In genomic region chr9:71963471-71963996, GRCh38 we compare ENCODE assay signal across 4 cellular contexts. TPM values are rescaled to one million over a fixed set of nuclear protein-coding genes. Genes with fewer than 3 reads are reported as not detected.
A peak's percentile ranks its signal among the peaks of the same experiment; 100 is the strongest.
DNase-seq lines count a peak whose midpoint lies in the region; FAIRE-seq and TF ChIP-seq lines count a peak whose summit lies in the region.
"Not testable (repeated sequence)": the region's sequence is repeated elsewhere in the genome, so short reads cannot be mapped to it uniquely, and the experiment has no call there.

No MANE protein-coding gene starts in this region.

- not testable (repeated sequence) for H3K14ac ChIP-seq in H1 (ENCODE audit: insufficient read length)

- H3K36me3 ChIP-seq in Loucy (ENCODE audit: insufficient read depth, low read length); H1 (ENCODE audit: control insufficient read depth in 2 of 4, insufficient read depth in 4 of 4, low read length in 3 of 4); testis (ENCODE audit: low read depth, missing control alignments): not testable (repeated sequence)

- H4K20me1 ChIP-seq in Loucy (ENCODE audit: insufficient read depth, low read length, poor library complexity, severe bottlenecking); H1 (replicated peaks in 1 of 2; ENCODE audit: control insufficient read depth in 1 of 2, insufficient read depth in 2 of 2, low read length in 2 of 2): not testable (repeated sequence)

- H4K8ac ChIP-seq in H1 (ENCODE audit: extremely low read depth, insufficient read depth, low read length): not testable (repeated sequence)

- not testable (repeated sequence) for H3K18ac ChIP-seq in H1 (ENCODE audit: extremely low read depth, low read length)

- FAIRE-seq in H1 (lab: Jason Lieb, UNC): not testable (repeated sequence)

- H2BK20ac ChIP-seq in H1 (ENCODE audit: low read length): not testable (repeated sequence)

- H2BK15ac ChIP-seq in H1 (ENCODE audit: low read length): not testable (repeated sequence)

- TF ChIP-seq RAD21 in H1 (IDR thresholded peaks at IDR 0.05 in 1 of 2, conservative IDR thresholded peaks at IDR 0.05 in 1 of 2; ENCODE audit: low read depth in 2 of 2, low read length in 2 of 2): not testable (repeated sequence)

- POLR2A ChIA-PET in H1 (lab: Charles Lee; ENCODE audit: partially characterized antibody): interaction anchor here (1.0 to 1.6 kb wide), 3 partner anchors 14 to 62 kb away, joined by 3 read pairs; no protein-coding TSS in a partner anchor

- not testable (repeated sequence) for H3K56ac ChIP-seq in H1 (replicated peaks; ENCODE audit: insufficient read length, low read depth, low read length)

- not testable (repeated sequence) for H3K79me1 ChIP-seq in H1 (ENCODE audit: low read depth, low read length)

- not testable (repeated sequence) for H3K27me3 ChIP-seq in Loucy (ENCODE audit: insufficient read depth, low read length, poor library complexity, severe bottlenecking); H1 (replicated peaks in 1 of 4; ENCODE audit: control insufficient read depth in 3 of 4, extremely low read depth in 1 of 4, insufficient read depth in 3 of 4, low read length in 3 of 4); testis

- intact Hi-C loops in testis (cut with DNase I; ENCODE audit: low total_unique reads): not testable (repeated sequence)

- peak overlapping the region; percentile 51 for H3K27ac ChIP-seq in C4-2B
- H3K27ac ChIP-seq in H1 (ENCODE audit: low read depth, low read length); testis: not testable (repeated sequence)

- not testable (repeated sequence) for H4K5ac ChIP-seq in H1 (ENCODE audit: insufficient read length, low read depth, low read length)

- not testable (repeated sequence) for H2AK5ac ChIP-seq in H1 (ENCODE audit: low read depth, low read length)

- not testable (repeated sequence) for H3K9me2 ChIP-seq in Loucy (replicated peaks; ENCODE audit: low read depth, low read length)

- DNase-seq in H1 (ENCODE audit: low read depth in 1 of 2, low spot score in 2 of 2); testis: not testable (repeated sequence)

- TF ChIP-seq POLR2A in H1 (IDR thresholded peaks at IDR 0.05; ENCODE audit: control extremely low read depth in 1 of 2, low read depth in 2 of 2, low read length in 2 of 2); testis (IDR thresholded peaks at IDR 0.05): not testable (repeated sequence)

- WGBS in H1 (ENCODE audit: extremely low coverage in 1 of 2, insufficient coverage in 1 of 2, insufficient read length in 1 of 2, insufficient replicate concordance in 2 of 2, low coverage in 1 of 2, low lambda C conversion rate in 2 of 2, missing lambda C conversion rate in 1 of 2), 2 experiments: 85% methylated on average over 24 of the region's 29 CpGs; no CpG with 5 or more reads in 1 of the 2 experiments
- WGBS in testis, 2 donors: 74% methylated on average over 29 of the region's 29 CpGs; no CpG with 5 or more reads in 1 of the 2 donors

- not testable (repeated sequence) for TF ChIP-seq CTCF in C4-2B (conservative IDR thresholded peaks at IDR 0.05); Loucy (conservative IDR thresholded peaks at IDR 0.05; ENCODE audit: low read length); H1 (IDR thresholded peaks at IDR 0.05; ENCODE audit: control extremely low read depth in 1 of 3, insufficient read depth in 1 of 3, low read depth in 1 of 3, low read length in 3 of 3); testis (IDR thresholded peaks at IDR 0.05)

- not testable (repeated sequence) for H4K91ac ChIP-seq in H1 (replicated peaks; ENCODE audit: insufficient read length, low read length)

- not testable (repeated sequence) for H3K23ac ChIP-seq in H1 (ENCODE audit: insufficient read length)

- H2AFZ ChIP-seq in Loucy (ENCODE audit: low read length); H1 (ENCODE audit: low read length): not testable (repeated sequence)

- peak overlapping the region; percentile 50; the same call in 1 of the 2 replicates for H2BK12ac ChIP-seq in H1 (ENCODE audit: low read depth, low read length)

- H2BK5ac ChIP-seq in H1 (ENCODE audit: low read depth, low read length): not testable (repeated sequence)

- H2BK120ac ChIP-seq in H1 (replicated peaks; ENCODE audit: low read depth, low read length): not testable (repeated sequence)

- not testable (repeated sequence) for H3K23me2 ChIP-seq in H1 (ENCODE audit: low read depth, low read length)

- H3K4me2 ChIP-seq in Loucy (ENCODE audit: low read depth, low read length, poor library complexity, severe bottlenecking): peak overlapping the region; percentile 41
- not testable (repeated sequence) for H3K4me2 ChIP-seq in H1 (ENCODE audit: insufficient read depth in 1 of 2, low read depth in 2 of 2, low read length in 2 of 2)

- CTCF ChIA-PET in H1 (lab: Charles Lee; ENCODE audit: partially characterized antibody): interaction anchor here (1.0 kb wide), 2 partner anchors 9 to 50 kb away, joined by 3 to 4 read pairs; no protein-coding TSS in a partner anchor

- H3K4ac ChIP-seq in H1 (replicated peaks; ENCODE audit: insufficient read length, low read depth, low read length): not testable (repeated sequence)

- H3K9ac ChIP-seq in Loucy (ENCODE audit: low read depth, low read length, poor library complexity, severe bottlenecking); H1 (replicated peaks in 1 of 4; ENCODE audit: extremely low read depth in 1 of 4, low read depth in 3 of 4, low read length in 3 of 4): not testable (repeated sequence)

- TF ChIP-seq EP300 in H1 (IDR thresholded peaks at IDR 0.05; ENCODE audit: borderline replicate concordance in 1 of 2, low read depth in 2 of 2, low read length in 2 of 2): not testable (repeated sequence)

- not testable (repeated sequence) for H3K9me3 ChIP-seq in Loucy (ENCODE audit: insufficient read depth, low read depth, low read length); H1 (ENCODE audit: insufficient read depth in 2 of 2, low read depth in 1 of 2, low read length in 1 of 2); testis

- not testable (repeated sequence) for H3F3A ChIP-seq in Loucy (ENCODE audit: low read depth)

- peaks cover 12% of the 10 kb centered on the region for H3K4me1 ChIP-seq in Loucy (ENCODE audit: insufficient read depth, low read length, poor library complexity, severe bottlenecking)
- H3K4me1 ChIP-seq in H1 (replicated peaks in 1 of 4; ENCODE audit: control insufficient read depth in 3 of 4, insufficient read depth in 4 of 4, low read length in 3 of 4); testis: not testable (repeated sequence)

- H3K4me3 ChIP-seq in Loucy (ENCODE audit: low read length, poor library complexity, severe bottlenecking) (peak overlapping the region; percentile 67), testis (peak overlapping the region; percentile 45 to 47)
- not testable (repeated sequence) for H3K4me3 ChIP-seq in H1 (ENCODE audit: extremely low read depth in 1 of 4, insufficient read depth in 2 of 4, low read depth in 3 of 4, low read length in 4 of 4)

- not testable (repeated sequence) for H3K79me2 ChIP-seq in Loucy (ENCODE audit: insufficient read depth, low read length)
- H3K79me2 ChIP-seq in H1 (ENCODE audit: control insufficient read depth in 1 of 2, insufficient read depth in 2 of 2, low read length in 2 of 2): peaks cover 0 to 10% of the 10 kb centered on the region in 2 experiments; a peak in 1 of 4 replicates

RNA-seq across cellular contexts. Expression of gene C9orf85, which starts 52.1 kb away (rescaled TPM):
- 13.2 and 14.5 TPM in 2 replicates for total RNA-seq in H1 (2021; fragmentation: NEBNext Ultra II Directional; extraction: Animal tissue kit (Norgen Biotek cat#: 25700))
- polyA plus RNA-seq in H1 (2011; rRNA removed) (6.2 and 6.3 TPM in 2 replicates), testis (ENCODE audit: insufficient read depth, low read depth, low replicate concordance) (8.0 TPM)
- polyA plus RNA-seq in H1 (2011; cell fraction: cytosol; rRNA removed): 10.3 TPM
- polyA plus RNA-seq in H1 (2011; cell fraction: nucleus; rRNA removed): 7.5 TPM
- polyA plus RNA-seq in H1 (2012, experiment 1 of 2): 7.9 to 16.3 TPM (median 10.0 TPM) in 4 replicates
- polyA plus RNA-seq in H1 (2012, experiment 2 of 2): 3.6 TPM
- 12.1 TPM for polyA plus RNA-seq in H1 (2013, experiment 1 of 2)
- polyA plus RNA-seq in H1 (2013, experiment 2 of 2): 13.5 TPM
- polyA minus RNA-seq in H1 (2011; rRNA and poly(A)+ RNA removed): 3.2 and 4.7 TPM in 2 replicates
- polyA minus RNA-seq in H1 (2011; cell fraction: cytosol; rRNA and poly(A)+ RNA removed): 7.3 TPM
- 12.0 TPM for polyA minus RNA-seq in H1 (2011; cell fraction: nucleus; rRNA and poly(A)+ RNA removed)
- total RNA-seq in testis: 10 to 100 TPM; 11.8 to 14.4 TPM

RNA-seq across cellular contexts. Expression of gene ABHD17B, which starts 52.5 kb away (rescaled TPM):
- total RNA-seq in H1 (2021; fragmentation: NEBNext Ultra II Directional; extraction: Animal tissue kit (Norgen Biotek cat#: 25700)): 60.8 and 62.7 TPM in 2 replicates
- 29.2 and 37.2 TPM in 2 replicates for polyA plus RNA-seq in H1 (2011; rRNA removed)
- 34.5 TPM for polyA plus RNA-seq in H1 (2011; cell fraction: cytosol; rRNA removed)
- 16.9 TPM for polyA plus RNA-seq in H1 (2011; cell fraction: nucleus; rRNA removed)
- 23.5 to 33.6 TPM (median 29.3 TPM) in 4 replicates for polyA plus RNA-seq in H1 (2012, experiment 1 of 2)
- polyA plus RNA-seq in H1 (2012, experiment 2 of 2): 22.2 TPM
- 22.9 TPM for polyA plus RNA-seq in H1 (2013, experiment 1 of 2)
- polyA plus RNA-seq in H1 (2013, experiment 2 of 2): 23.0 TPM
- 87.1 and 87.9 TPM in 2 replicates for polyA minus RNA-seq in H1 (2011; rRNA and poly(A)+ RNA removed)
- 41.2 TPM for polyA minus RNA-seq in H1 (2011; cell fraction: cytosol; rRNA and poly(A)+ RNA removed)
- polyA minus RNA-seq in H1 (2011; cell fraction: nucleus; rRNA and poly(A)+ RNA removed): 45.4 TPM
- 10 to 100 TPM; 41.3 to 42.2 TPM for total RNA-seq in testis
- polyA plus RNA-seq in testis (ENCODE audit: insufficient read depth, low read depth, low replicate concordance): 31.3 TPM
